In the genomic region with DNA sequence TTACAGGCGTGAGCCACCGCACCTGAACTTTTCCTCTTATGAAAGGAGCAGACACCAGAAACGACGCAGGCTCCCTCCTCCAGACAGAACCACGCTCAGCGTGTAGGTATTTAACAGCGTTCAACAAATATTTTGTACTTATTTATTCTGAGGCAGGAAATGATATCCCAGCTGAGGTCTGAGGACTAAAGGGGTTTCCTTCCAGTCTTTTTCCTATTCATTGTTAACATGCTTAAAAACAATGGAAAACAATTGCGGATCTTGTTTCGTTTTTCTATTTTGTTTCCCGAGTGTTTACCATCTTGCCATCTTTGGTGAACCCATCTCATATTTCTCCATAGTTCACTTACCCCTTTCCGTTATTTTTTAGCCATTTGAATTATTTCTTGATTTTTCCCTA, we compare ENCODE assay signal across 1 cellular context.
TF ChIP-seq lines count a peak whose summit lies in the region.

No MANE protein-coding gene starts in this region.

TF ChIP-seq in endothelial cell of umbilical vein, 7 proteins besides CTCF, POLR2A, EP300 and RAD21:
- TF ChIP-seq EZH2 (IDR thresholded peaks at IDR 0.05; ENCODE audit: borderline replicate concordance, low read depth, low read length, severe bottlenecking), result no peak
- TF ChIP-seq, protein P1, sequence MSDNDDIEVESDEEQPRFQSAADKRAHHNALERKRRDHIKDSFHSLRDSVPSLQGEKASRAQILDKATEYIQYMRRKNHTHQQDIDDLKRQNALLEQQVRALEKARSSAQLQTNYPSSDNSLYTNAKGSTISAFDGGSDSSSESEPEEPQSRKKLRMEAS (IDR thresholded peaks at IDR 0.05; ENCODE audit: insufficient read depth, insufficient read length), result no peak
- TF ChIP-seq FOS (IDR thresholded peaks at IDR 0.05; ENCODE audit: borderline replicate concordance, insufficient read depth, low read length), result no peak
- TF ChIP-seq JUN (IDR thresholded peaks at IDR 0.05; ENCODE audit: borderline replicate concordance, insufficient read depth, insufficient read length, low read depth), result no peak
- TF ChIP-seq GATA2 (IDR thresholded peaks at IDR 0.05; ENCODE audit: insufficient read depth, insufficient read length, low read depth, low read length), result no peak
- TF ChIP-seq POLR2AphosphoS5 (IDR thresholded peaks at IDR 0.05; ENCODE audit: insufficient read depth, low read depth, low read length), result no peak
- no peak for TF ChIP-seq MYC (IDR thresholded peaks at IDR 0.05; ENCODE audit: low read depth, low read length)
